In genomic region chr3:44993471-44994205, GRCh38 we compare ENCODE assay signal across 10 cellular contexts. TPM values are rescaled to one million over a fixed set of nuclear protein-coding genes. Genes with fewer than 3 reads are reported as not detected.
DNase-seq lines count a peak whose midpoint lies in the region; ATAC-seq and TF ChIP-seq lines count a peak whose summit lies in the region.
"Had no signal": no experiment of that assay in that cellular context is flagged by ENCODE, and none has a peak within 500 bp of the region (broad histone marks: within the 10 kb centered on the region; RNA-seq: fewer than 3 reads in every experiment).

No MANE protein-coding gene starts in this region.

- H3K27me3 ChIP-seq in GM23248 (replicated peaks; ENCODE audit: insufficient read depth) (no peaks in the 10 kb centered on the region), SJSA1 (replicated peaks) (no peaks in the 10 kb centered on the region), gastrocnemius medialis (no peaks in the 10 kb centered on the region)

- H3K79me2 ChIP-seq in GM23248 (ENCODE audit: insufficient read depth): peaks cover 66% of the 10 kb centered on the region

- DNase-seq in GM23248 (peak; percentile 79), SJSA1 (ENCODE audit: low read depth in 1 of 2, low spot score in 2 of 2) (peak; percentile 66 to 83), fibroblast of the conjunctiva (ENCODE audit: low read depth) (peak; percentile 44), gastrocnemius medialis (no peak), RPMI8226 (no peak), NCI-H510A (lab: John Stamatoyannopoulos, UW) (no peak), NCI-H446 (lab: John Stamatoyannopoulos, UW) (no peak), NCI-H748 (lab: John Stamatoyannopoulos, UW; ENCODE audit: unreplicated experiment) (no peak)
- DNase-seq: natural killer cell; NK-92 treated with Interleukin-12 subunit alpha and Interleukin-12 subunit beta, amount 100 ng/mL, for 24 hours had no signal

- peak in 1 of 2 donors; percentile 40 for ATAC-seq in gastrocnemius medialis
- ATAC-seq: natural killer cell had no signal

- in situ Hi-C loops in GM23248 (cut with MboI) (no loop called here), gastrocnemius medialis (cut with MboI; ENCODE audit: low sequenced_read_pairs in 4 of 4) (no loop called here)

- peaks cover 48% of the 10 kb centered on the region for H3F3A ChIP-seq in GM23248 (ENCODE audit: insufficient read depth)

- H3K36me3 ChIP-seq in GM23248 (ENCODE audit: low read depth) (peaks cover 10% of the 10 kb centered on the region; the same call in 1 of the 2 replicates), SJSA1 (peaks cover 45% of the 10 kb centered on the region), gastrocnemius medialis (peaks cover 0 to 9% of the 10 kb centered on the region in 2 donors)

- no peaks in the 10 kb centered on the region for H3K9me2 ChIP-seq in GM23248 (ENCODE audit: insufficient read depth)

- no peak for TF ChIP-seq POLR2A in gastrocnemius medialis (IDR thresholded peaks at IDR 0.05)

- TF ChIP-seq CTCF in gastrocnemius medialis (IDR thresholded peaks at IDR 0.05 in 4 of 5, conservative IDR thresholded peaks at IDR 0.05 in 1 of 5): no peak

- H2AFZ ChIP-seq in GM23248: no peak overlapping the region

- no peak overlapping the region for H3K4me3 ChIP-seq in GM23248
- H3K4me3 ChIP-seq in SJSA1: no peak overlapping the region
- H3K4me3 ChIP-seq in gastrocnemius medialis: no peak overlapping the region

- H3K9ac ChIP-seq in GM23248: peak overlapping the region; percentile 52; the same call in 1 of the 2 replicates

- H4K20me1 ChIP-seq in GM23248 (ENCODE audit: insufficient read depth): no peaks in the 10 kb centered on the region

- peak overlapping the region; percentile 83 for H3K27ac ChIP-seq in GM23248
- H3K27ac ChIP-seq in SJSA1: peak overlapping the region; percentile 46
- H3K27ac ChIP-seq in gastrocnemius medialis: peak overlapping the region; percentile 59 to 89 (median 64)

- peak overlapping the region; percentile 19 for H3K4me2 ChIP-seq in GM23248 (ENCODE audit: unreplicated experiment)

- H3K9me3 ChIP-seq in GM23248 (ENCODE audit: low read depth): no peaks in the 10 kb centered on the region
- H3K9me3 ChIP-seq in SJSA1 (replicated peaks): no peaks in the 10 kb centered on the region
- H3K9me3 ChIP-seq in gastrocnemius medialis: no peaks in the 10 kb centered on the region

- H3K4me1 ChIP-seq in GM23248 (ENCODE audit: insufficient read depth) (peaks cover 37% of the 10 kb centered on the region), SJSA1 (replicated peaks) (peaks cover 36% of the 10 kb centered on the region), gastrocnemius medialis (peaks cover 39 to 63% of the 10 kb centered on the region in 2 donors)

- intact Hi-C loops in gastrocnemius medialis (cut with DNase I; ENCODE audit: low total_unique reads): no loop called here

RNA-seq across cellular contexts. Expression of gene EXOSC7, which starts 17.6 kb away (rescaled TPM):
- total RNA-seq in GM23248 (2014; rRNA removed; shearing (Covaris generic)): 31.1 and 60.7 TPM in 2 replicates
- polyA plus RNA-seq in GM23248 (2016; fragmentation: Nextera tagmentation; extraction: Ambion mirVana): 49.1 and 53.5 TPM in 2 replicates
- 52.2 and 92.5 TPM in 2 replicates for total RNA-seq in SJSA1 (2014; rRNA removed; shearing (Covaris generic))
- total RNA-seq in gastrocnemius medialis: 10 to 100 TPM; 57.4 to 80.3 (median 60.9) TPM

RNA-seq across cellular contexts. Expression of gene ZDHHC3, which starts 17.7 kb away (rescaled TPM):
- total RNA-seq in GM23248 (2014; rRNA removed; shearing (Covaris generic)): 76.2 and 89.5 TPM in 2 replicates
- polyA plus RNA-seq in GM23248 (2016; fragmentation: Nextera tagmentation; extraction: Ambion mirVana): 48.7 and 48.9 TPM in 2 replicates
- total RNA-seq in SJSA1 (2014; rRNA removed; shearing (Covaris generic)): 48.8 and 55.3 TPM in 2 replicates
- 10 to 100 TPM; 66.2 to 90.5 (median 74.5) TPM for total RNA-seq in gastrocnemius medialis

RNA-seq across cellular contexts. Expression of gene CLEC3B, which starts 32.5 kb away (rescaled TPM):
- total RNA-seq in GM23248 (2014; rRNA removed; shearing (Covaris generic)): 42.1 and 45.4 TPM in 2 replicates
- 48.8 and 49.5 TPM in 2 replicates for polyA plus RNA-seq in GM23248 (2016; fragmentation: Nextera tagmentation; extraction: Ambion mirVana)
- total RNA-seq in SJSA1 (2014; rRNA removed; shearing (Covaris generic)): 4.4 and 11.6 TPM in 2 replicates
- total RNA-seq in gastrocnemius medialis: 10 to 100 TPM; 14.5 to 23.4 (median 20.7) TPM

Comparison
In these comparisons a context has a peak if more than half of its experiments do, and no peak if none do; other contexts are left out.
1. DNase-seq: peak in GM23248 (single experiment), SJSA1 (2 of 2) and fibroblast of the conjunctiva (single experiment); none in gastrocnemius medialis (0 of 2), RPMI8226 (single experiment), NCI-H510A (single experiment), NCI-H446 (0 of 2) and NCI-H748 (single experiment).
2. Peak in every context shown above with its lines, with median percentiles within 50 percentile points of each other: H3K27ac ChIP-seq.